Comparison of ENCODE assay signal across 10 cellular contexts in the genomic region with DNA sequence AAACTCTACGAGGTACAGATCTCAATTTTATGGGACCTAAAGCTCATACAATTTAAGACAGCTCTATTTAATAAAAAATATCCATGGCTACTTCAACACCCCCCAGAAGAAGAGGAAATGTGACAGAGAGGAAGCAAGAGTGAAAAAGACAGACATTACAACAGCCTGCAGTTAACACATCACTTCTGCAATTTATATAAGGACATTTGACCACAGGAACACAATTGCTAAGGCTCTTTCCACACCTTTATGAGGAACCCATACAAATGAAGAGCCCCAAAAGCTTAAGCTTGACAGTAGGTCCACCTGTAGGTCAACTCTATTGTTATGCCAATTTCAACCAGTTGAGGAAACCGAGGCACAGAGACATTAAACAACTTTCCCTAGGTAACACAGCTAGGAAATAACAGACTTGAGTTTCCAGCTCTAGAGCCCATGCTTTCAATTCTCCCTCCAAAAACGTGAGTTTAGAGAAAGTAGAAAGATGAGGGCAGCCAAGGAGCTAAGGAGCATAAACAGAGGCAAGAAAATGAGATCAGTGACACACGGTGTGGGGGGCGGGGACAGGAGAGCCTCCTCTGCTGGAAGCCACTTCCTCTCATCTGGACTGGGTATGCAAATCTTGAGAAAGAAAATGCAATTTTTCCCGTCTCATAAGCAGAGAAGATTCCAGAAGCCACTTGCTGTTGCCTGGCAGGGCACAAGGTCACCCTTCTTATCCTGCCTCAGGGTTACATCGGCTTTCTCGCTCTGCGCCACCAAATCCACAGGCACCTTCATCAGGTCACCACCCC. TPM values are rescaled to one million over a fixed set of nuclear protein-coding genes. Genes with fewer than 3 reads are reported as not detected.
DNase-seq lines count a peak whose midpoint lies in the region; ATAC-seq, FAIRE-seq and TF ChIP-seq lines count a peak whose summit lies in the region.
"Had no signal": no experiment of that assay in that cellular context is flagged by ENCODE, and none has a peak within 500 bp of the region (broad histone marks: within the 10 kb centered on the region; RNA-seq: fewer than 3 reads in every experiment).

No MANE protein-coding gene starts in this region.

- no peaks in the 10 kb centered on the region for H3K9me2 ChIP-seq in OCI-LY7 (ENCODE audit: insufficient read depth, low read length)

- no peaks in the 10 kb centered on the region for H3K79me2 ChIP-seq in OCI-LY7 (ENCODE audit: insufficient read depth, low read depth, low read length)

- peaks cover 0 to 3% (median 0%) of the 10 kb centered on the region in 8 donors for H3K9me3 Mint-ChIP-seq in CD4-positive, alpha-beta memory T cell
- H3K9me3 Mint-ChIP-seq: activated naive CD4-positive, alpha-beta T cell treated with anti-CD3 and anti-CD28 coated beads, Interleukin-2, amount 50 U/mL, for 24 hours had no signal

- H3K27me3 Mint-ChIP-seq in CD4-positive, alpha-beta memory T cell, result peaks cover under 1 to 4% of the 10 kb centered on the region in 2 donors
- H3K27me3 Mint-ChIP-seq: activated naive CD4-positive, alpha-beta T cell treated with anti-CD3 and anti-CD28 coated beads, Interleukin-2, amount 50 U/mL, for 24 hours had no signal

- no peak for DNase-seq in GM18507 (ENCODE audit: extremely low spot score, insufficient read length, low read depth)
- peak; percentile 52 for DNase-seq in OCI-LY7 (ENCODE audit: low spot score)
- peak; percentile 16 for DNase-seq in midbrain (lab: John Stamatoyannopoulos, UW)
- DNase-seq in T-helper 9 cell, result no peak
- DNase-seq in CD4-positive, alpha-beta memory T cell, result no peak
- DNase-seq: ovary had no signal

- H3K4me3 Mint-ChIP-seq in CD4-positive, alpha-beta memory T cell, result peak overlapping the region in 2 of 8 donors; percentile 10 to 37
- H3K4me3 Mint-ChIP-seq: activated naive CD4-positive, alpha-beta T cell treated with anti-CD3 and anti-CD28 coated beads, Interleukin-2, amount 50 U/mL, for 24 hours had no signal

- H2AFZ ChIP-seq in OCI-LY7 (ENCODE audit: low read length), result peak overlapping the region; percentile 45

- H3K4me1 ChIP-seq in OCI-LY7 (ENCODE audit: insufficient read depth, low read length, poor library complexity, severe bottlenecking), result peaks cover 20% of the 10 kb centered on the region
- peaks cover 21% of the 10 kb centered on the region for H3K4me1 ChIP-seq in CD4-positive, alpha-beta memory T cell (ENCODE audit: insufficient read depth, low read length)

- H3K27ac Mint-ChIP-seq in CD4-positive, alpha-beta memory T cell, result peak overlapping the region in 3 of 7 donors; percentile 50 to 83 (median 57)
- H3K27ac Mint-ChIP-seq: activated naive CD4-positive, alpha-beta T cell treated with anti-CD3 and anti-CD28 coated beads, Interleukin-2, amount 50 U/mL, for 24 hours had no signal

- intact Hi-C loops in OCI-LY7 (cut with micrococcal nuclease; ENCODE audit: unreplicated experiment), result loop anchor here (10.0 kb wide), 1 partner anchor 658 kb away; a partner anchor contains a TSS
- intact Hi-C loops in CD4-positive, alpha-beta memory T cell (cut with micrococcal nuclease), result no loop called here

- POLR2A ChIA-PET in OCI-LY7 (lab: Charles Lee), result interaction anchor here (1.0 to 1.3 kb wide), 3 partner anchors 15 to 175 kb away, joined by 3 to 5 read pairs (median 3); no protein-coding TSS in a partner anchor
- POLR2A ChIA-PET in CD4-positive, alpha-beta memory T cell (lab: Charles Lee; ENCODE audit: partially characterized antibody), result no interaction called here

- peaks cover 14 to 33% (median 24%) of the 10 kb centered on the region in 4 donors for H3K4me1 Mint-ChIP-seq in CD4-positive, alpha-beta memory T cell

- H3K27me3 ChIP-seq in CD4-positive, alpha-beta memory T cell (ENCODE audit: insufficient read depth, low read length), result no peaks in the 10 kb centered on the region
- H3K27me3 ChIP-seq: ovary had no signal

- BruUV-seq in OCI-LY7 (replicated peaks; lab: Mats Ljungman, UMichigan), result no TSS peak

- no peaks in the 10 kb centered on the region for H3K36me3 ChIP-seq in OCI-LY7 (ENCODE audit: insufficient read depth, low read length)
- H3K36me3 ChIP-seq in CD4-positive, alpha-beta memory T cell (ENCODE audit: insufficient read depth, low read length), result no peaks in the 10 kb centered on the region
- H3K36me3 ChIP-seq: ovary had no signal

- no peak for TF ChIP-seq CTCF in OCI-LY7 (conservative IDR thresholded peaks at IDR 0.05; ENCODE audit: low read length)

- H3K9me3 ChIP-seq in OCI-LY7 (ENCODE audit: low read length), result no peaks in the 10 kb centered on the region
- no peaks in the 10 kb centered on the region for H3K9me3 ChIP-seq in CD4-positive, alpha-beta memory T cell (ENCODE audit: control insufficient read depth in 1 of 2, low read length in 2 of 2)

- ATAC-seq in HG02678 (IDR thresholded peaks at IDR 0.05; ENCODE audit: unreplicated experiment), result peak; percentile 26
- no peak for ATAC-seq in GM19023 (IDR thresholded peaks at IDR 0.05; ENCODE audit: unreplicated experiment)

- no peak overlapping the region for H3K27ac ChIP-seq in OCI-LY7 (ENCODE audit: low read depth, low read length, poor library complexity, severe bottlenecking)
- H3K27ac ChIP-seq in CD4-positive, alpha-beta memory T cell (ENCODE audit: low read depth, low read length), result no peak overlapping the region
- H3K27ac ChIP-seq: ovary had no signal

- peak overlapping the region; percentile 2 for H3K4me3 ChIP-seq in OCI-LY7 (ENCODE audit: low read depth, low read length, poor library complexity, severe bottlenecking)
- H3K4me3 ChIP-seq in CD4-positive, alpha-beta memory T cell (ENCODE audit: low read length in 2 of 2), result no peak overlapping the region
- H3K4me3 ChIP-seq: ovary had no signal

- peak; percentile 41 for FAIRE-seq in GM18507 (lab: Jason Lieb, UNC)

- H3K36me3 Mint-ChIP-seq in CD4-positive, alpha-beta memory T cell, result no peaks in the 10 kb centered on the region
- H3K36me3 Mint-ChIP-seq: activated naive CD4-positive, alpha-beta T cell treated with anti-CD3 and anti-CD28 coated beads, Interleukin-2, amount 50 U/mL, for 24 hours had no signal

- peak overlapping the region; percentile 54 for H3K4me2 ChIP-seq in OCI-LY7 (ENCODE audit: low read length)

- no peaks in the 10 kb centered on the region for H4K20me1 ChIP-seq in OCI-LY7 (ENCODE audit: insufficient read depth, low read length)

- CTCF ChIA-PET in OCI-LY7 (lab: Charles Lee; ENCODE audit: unreplicated experiment), result no interaction called here
- CTCF ChIA-PET in CD4-positive, alpha-beta memory T cell (lab: Charles Lee; ENCODE audit: partially characterized antibody), result interaction anchor here (1.9 kb wide), 1 partner anchor 14 kb away, joined by 17 read pairs; no protein-coding TSS in a partner anchor

RNA-seq across cellular contexts. Expression of a gene that starts 5.8 kb away (rescaled TPM):
- not detected in 2 replicates for total RNA-seq in OCI-LY7 (2014; rRNA removed; shearing (Covaris generic))
- total RNA-seq in OCI-LY7 (2022), result not detected in 2 replicates
- total RNA-seq in CD4-positive, alpha-beta memory T cell, result not detected
- not detected for polyA plus RNA-seq in CD4-positive, alpha-beta memory T cell
- total RNA-seq: ovary; T-helper 1 cell treated with Interleukin-12 subunit alpha and Interleukin-12 subunit beta and Interleukin-4 antibody, amounts not matched to agents 30 ng/mL and 1 ng/mL, for 36 hours had no signal
- polyA plus RNA-seq: ovary had no signal

Comparison
In these comparisons a context has a peak if more than half of its experiments do, and no peak if none do; other contexts are left out.
1. DNase-seq: peak in OCI-LY7 (single experiment) and midbrain (single experiment); none in GM18507 (single experiment), T-helper 9 cell (single experiment) and CD4-positive, alpha-beta memory T cell (0 of 5).